ENCODE assay signal across 14 cellular contexts in genomic region chr2:25810428-25810827, GRCh38.
DNase-seq lines count a peak whose midpoint lies in the region; ATAC-seq, FAIRE-seq and TF ChIP-seq lines count a peak whose summit lies in the region.
"Had no signal": no experiment of that assay in that cellular context is flagged by ENCODE, and none has a peak within 500 bp of the region (broad histone marks: within the 10 kb centered on the region; RNA-seq: fewer than 3 reads in every experiment).

No MANE protein-coding gene starts in this region.

- H2AK5ac ChIP-seq in neuronal stem cell (ENCODE audit: low read depth, low read length) = no peak overlapping the region

- H2BK120ac ChIP-seq in neuronal stem cell (ENCODE audit: low read depth, low read length) = no peak overlapping the region

- H3K36me3 Mint-ChIP-seq in activated CD4-positive, alpha-beta T cell treated with anti-CD3 and anti-CD28 coated beads, Interleukin-2, amount 10 ng/mL, durations not matched to agents 24 days and 14 days (ENCODE audit: low read depth) = peaks cover 23% of the 10 kb centered on the region
- peaks cover 4% of the 10 kb centered on the region for H3K36me3 Mint-ChIP-seq in T-helper 17 cell (ENCODE audit: low read depth)
- peaks cover 19% of the 10 kb centered on the region for H3K36me3 Mint-ChIP-seq in stimulated activated effector memory CD8-positive, alpha-beta T cell treated with anti-CD3 and anti-CD28 coated beads, Interleukin-12 subunit alpha, Interleukin-12 subunit beta, amount 100 ng/mL, for 72 hours

- no peak overlapping the region for H4K91ac ChIP-seq in neuronal stem cell (ENCODE audit: low read depth, low read length, poor library complexity)

- CTCF ChIA-PET in HepG2 (lab: Yijun Ruan, JAX; ENCODE audit: low intra/inter-chr PET ratio, low total read pairs) = no interaction called here

- H3K27me3 ChIP-seq in HepG2 (ENCODE audit: control insufficient read depth in 1 of 2, insufficient read depth in 2 of 2, low read length in 2 of 2) (no peaks in the 10 kb centered on the region), neuronal stem cell (ENCODE audit: control insufficient read depth in 3 of 3, insufficient read depth in 3 of 3, low read depth in 1 of 3, low read length in 3 of 3) (no peaks in the 10 kb centered on the region)

- H2BK12ac ChIP-seq in neuronal stem cell (ENCODE audit: low read length) = no peak overlapping the region

- H3K4me1 Mint-ChIP-seq in activated CD4-positive, alpha-beta T cell treated with anti-CD3 and anti-CD28 coated beads, Interleukin-2, amount 10 ng/mL, durations not matched to agents 24 days and 14 days = peaks cover 49% of the 10 kb centered on the region
- peaks cover 25% of the 10 kb centered on the region for H3K4me1 Mint-ChIP-seq in T-helper 17 cell
- H3K4me1 Mint-ChIP-seq in stimulated activated effector memory CD8-positive, alpha-beta T cell treated with anti-CD3 and anti-CD28 coated beads, Interleukin-12 subunit alpha, Interleukin-12 subunit beta, amount 100 ng/mL, for 72 hours = peaks cover 57% of the 10 kb centered on the region

- H3K23ac ChIP-seq in neuronal stem cell (ENCODE audit: low read depth, low read length, poor library complexity) = no peak overlapping the region

- in situ Hi-C loops in HepG2 (cut with HindIII; ENCODE audit: extremely low pct_ligation_motif_present, low pct_unique_long_range_greater_than_20kb) = no loop called here

- H3K4me1 ChIP-seq in HepG2 (ENCODE audit: insufficient read depth, low read length) = peaks cover 49% of the 10 kb centered on the region
- H3K4me1 ChIP-seq in neuronal stem cell (ENCODE audit: control insufficient read depth in 2 of 2, insufficient read depth in 1 of 2, low read depth in 1 of 2, low read length in 2 of 2) = peaks cover 0 to 4% of the 10 kb centered on the region in 2 donors
- H3K4me1 ChIP-seq: Caco-2 had no signal

- H2AFZ ChIP-seq in HepG2 (ENCODE audit: low read length) = no peak overlapping the region
- no peak overlapping the region for H2AFZ ChIP-seq in neuronal stem cell (ENCODE audit: low read length)

- no TSS peak for BruUV-seq in HepG2 (replicated peaks; lab: Mats Ljungman, UMichigan)

- H3K4me2 ChIP-seq in HepG2 (ENCODE audit: low read depth, low read length) (no peak overlapping the region), neuronal stem cell (ENCODE audit: insufficient read depth, low read length, poor library complexity, severe bottlenecking) (no peak overlapping the region)

- H3K4me3 Mint-ChIP-seq in activated CD4-positive, alpha-beta T cell treated with anti-CD3 and anti-CD28 coated beads, Interleukin-2, amount 10 ng/mL, durations not matched to agents 24 days and 14 days = no peak overlapping the region
- no peak overlapping the region for H3K4me3 Mint-ChIP-seq in T-helper 17 cell
- no peak overlapping the region for H3K4me3 Mint-ChIP-seq in stimulated activated effector memory CD8-positive, alpha-beta T cell treated with anti-CD3 and anti-CD28 coated beads, Interleukin-12 subunit alpha, Interleukin-12 subunit beta, amount 100 ng/mL, for 72 hours
- H3K4me3 Mint-ChIP-seq: CD14-positive monocyte; CD8-positive, alpha-beta memory T cell had no signal

- no peak overlapping the region for H2BK5ac ChIP-seq in neuronal stem cell (ENCODE audit: low read length)

- peaks cover 39% of the 10 kb centered on the region for H3K79me2 ChIP-seq in HepG2 (ENCODE audit: insufficient read depth, low read length)

- no peaks in the 10 kb centered on the region for H3K27me3 Mint-ChIP-seq in activated CD4-positive, alpha-beta T cell treated with anti-CD3 and anti-CD28 coated beads, Interleukin-2, amount 10 ng/mL, durations not matched to agents 24 days and 14 days
- no peaks in the 10 kb centered on the region for H3K27me3 Mint-ChIP-seq in T-helper 17 cell
- H3K27me3 Mint-ChIP-seq: CD8-positive, alpha-beta memory T cell had no signal

- H3K4me3 ChIP-seq in HepG2 (replicated peaks in 1 of 3; ENCODE audit: insufficient read depth in 1 of 3, low read depth in 2 of 3, low read length in 3 of 3) (no peak overlapping the region), neuronal stem cell (ENCODE audit: low read length in 2 of 2) (no peak overlapping the region)

- H3K9me3 ChIP-seq in T-helper 17 cell (ENCODE audit: control insufficient read depth, low read length, poor library complexity, severe bottlenecking) (no peaks in the 10 kb centered on the region), HepG2 (ENCODE audit: low read length) (no peaks in the 10 kb centered on the region), neuronal stem cell (replicated peaks in 1 of 2; ENCODE audit: control insufficient read depth in 2 of 2, insufficient read depth in 1 of 2, low read depth in 1 of 2, low read length in 2 of 2) (no peaks in the 10 kb centered on the region)
- H3K9me3 ChIP-seq: Caco-2 had no signal

- no peak for TF ChIP-seq EP300 in HepG2 (IDR thresholded peaks at IDR 0.05; ENCODE audit: low read depth in 2 of 2, low read length in 2 of 2)
- TF ChIP-seq EP300 in HepG2 (CRISPR knock-in tag; IDR thresholded peaks at IDR 0.05; ENCODE audit: borderline replicate concordance) = no peak

- ATAC-seq in T-helper 17 cell (no peak), HepG2 (no peak)
- ATAC-seq in stimulated activated effector memory CD8-positive, alpha-beta T cell treated with anti-CD3 and anti-CD28 coated beads, Interleukin-12 subunit alpha, Interleukin-12 subunit beta, amount 100 ng/mL, for 72 hours = no peak

- no peak overlapping the region for H3K14ac ChIP-seq in neuronal stem cell (ENCODE audit: low read length)

- H3K18ac ChIP-seq in neuronal stem cell (ENCODE audit: low read length) = no peak overlapping the region

- H3K27ac ChIP-seq in HepG2 (ENCODE audit: extremely low read length, insufficient read depth, low read length) = peak overlapping the region; percentile 79
- no peak overlapping the region for H3K27ac ChIP-seq in neuronal stem cell (replicated peaks; ENCODE audit: low read length)
- H3K27ac ChIP-seq: 22Rv1 had no signal

- no peak overlapping the region for H3K4ac ChIP-seq in neuronal stem cell (ENCODE audit: low read length)

- POLR2A ChIA-PET in HepG2 (lab: Yijun Ruan, JAX) = interaction anchor here (1.6 to 2.5 kb wide), 2 partner anchors 19 to 68 kb away, joined by 5 to 7 read pairs; partner anchors contain the start of gene ASXL2

- no peak overlapping the region for H3K27ac Mint-ChIP-seq in activated CD4-positive, alpha-beta T cell treated with anti-CD3 and anti-CD28 coated beads, Interleukin-2, amount 10 ng/mL, durations not matched to agents 24 days and 14 days
- peak overlapping the region; percentile 39 for H3K27ac Mint-ChIP-seq in T-helper 17 cell
- H3K27ac Mint-ChIP-seq in stimulated activated effector memory CD8-positive, alpha-beta T cell treated with anti-CD3 and anti-CD28 coated beads, Interleukin-12 subunit alpha, Interleukin-12 subunit beta, amount 100 ng/mL, for 72 hours = peak overlapping the region; percentile 35

- FAIRE-seq in HepG2 (lab: Jason Lieb, UNC) = no peak
- FAIRE-seq: GM18507 had no signal

- no peaks in the 10 kb centered on the region for H3K9me3 Mint-ChIP-seq in activated CD4-positive, alpha-beta T cell treated with anti-CD3 and anti-CD28 coated beads, Interleukin-2, amount 10 ng/mL, durations not matched to agents 24 days and 14 days
- H3K9me3 Mint-ChIP-seq in stimulated activated effector memory CD8-positive, alpha-beta T cell treated with anti-CD3 and anti-CD28 coated beads, Interleukin-12 subunit alpha, Interleukin-12 subunit beta, amount 100 ng/mL, for 72 hours = no peaks in the 10 kb centered on the region
- H3K9me3 Mint-ChIP-seq: CD14-positive monocyte; CD8-positive, alpha-beta memory T cell had no signal

- H3K36me3 ChIP-seq in HepG2 (replicated peaks in 1 of 2; ENCODE audit: control insufficient read depth in 1 of 2, insufficient read depth in 2 of 2, low read length in 2 of 2) (peaks cover 10 to 28% of the 10 kb centered on the region in 2 experiments), neuronal stem cell (replicated peaks in 1 of 2; ENCODE audit: control insufficient read depth in 2 of 2, insufficient read depth in 2 of 2, low read length in 2 of 2) (peaks cover 0 to 14% of the 10 kb centered on the region in 2 donors)

- TF ChIP-seq POLR2A in HepG2 (IDR thresholded peaks at IDR 0.05; ENCODE audit: insufficient read depth in 1 of 2, low read depth in 2 of 2, low read length in 2 of 2) = no peak

- peaks cover 2% of the 10 kb centered on the region; the same call in 1 of the 2 replicates for H4K20me1 ChIP-seq in HepG2 (ENCODE audit: insufficient read depth, low read length)

- H2BK15ac ChIP-seq in neuronal stem cell (ENCODE audit: low read length) = no peak overlapping the region

- no peak for TF ChIP-seq RAD21 in HepG2 (CRISPR knock-in tag; IDR thresholded peaks at IDR 0.05)

- no peak overlapping the region for H4K8ac ChIP-seq in neuronal stem cell (ENCODE audit: low read depth, low read length)

- no peak for TF ChIP-seq CTCF in HepG2 (CRISPR knock-in tag; IDR thresholded peaks at IDR 0.05)

- H3K79me1 ChIP-seq in neuronal stem cell (ENCODE audit: low read depth, low read length) = no peaks in the 10 kb centered on the region

- WGBS in HepG2 (ENCODE audit: low lambda C conversion rate) = 97% methylated on average over 5 of the region's 5 CpGs
- WGBS in neuronal stem cell (ENCODE audit: extremely low coverage in 2 of 2, insufficient read length in 2 of 2, insufficient replicate concordance in 1 of 2), 2 donors = no CpG with 5 or more reads among the region's 5 CpGs

- H3K9ac ChIP-seq in HepG2 (ENCODE audit: insufficient read depth, low read depth, low read length) (no peak overlapping the region), neuronal stem cell (ENCODE audit: low read depth, low read length, poor library complexity) (no peak overlapping the region)

- intact Hi-C loops in activated CD4-positive, alpha-beta T cell treated with anti-CD3 and anti-CD28 coated beads, Interleukin-2, amount 10 ng/mL, durations not matched to agents 24 days and 14 days (cut with micrococcal nuclease) = no loop called here
- intact Hi-C loops in HepG2 (cut with micrococcal nuclease; ENCODE audit: unreplicated experiment) = no loop called here

- DNase-seq in activated CD4-positive, alpha-beta T cell treated with anti-CD3 and anti-CD28 coated beads, Interleukin-2, amount 10 ng/mL, durations not matched to agents 24 days and 14 days = peak; percentile 51
- DNase-seq in activated CD4-positive, alpha-beta T cell treated with anti-CD3 and anti-CD28 coated beads, Interleukin-2, amount 50 U/mL, for 1 hour = no peak
- no peak for DNase-seq in T-helper 17 cell
- DNase-seq in HepG2 (ENCODE audit: low spot score) = no peak
- no peak for DNase-seq in stimulated activated effector memory CD8-positive, alpha-beta T cell treated with anti-CD3 and anti-CD28 coated beads, Interleukin-12 subunit alpha, Interleukin-12 subunit beta, amount 100 ng/mL, for 72 hours (ENCODE audit: low spot score in 2 of 2)
- DNase-seq in neuronal stem cell (ENCODE audit: low spot score) = no peak
- no peak for DNase-seq in EL
- DNase-seq: Caco-2; CD8-positive, alpha-beta memory T cell; DMS53; IMR-90 had no signal

TF ChIP-seq in HepG2, 621 proteins besides CTCF, POLR2A, EP300 and RAD21 (continues in another document):
- TF ChIP-seq NCOA2 (CRISPR knock-in tag; IDR thresholded peaks at IDR 0.05) = no peak
- TF ChIP-seq SMYD3 (CRISPR knock-in tag; IDR thresholded peaks at IDR 0.05) = no peak
- TF ChIP-seq ELF3 (CRISPR knock-in tag; IDR thresholded peaks at IDR 0.05) = no peak
